In the genomic region with DNA sequence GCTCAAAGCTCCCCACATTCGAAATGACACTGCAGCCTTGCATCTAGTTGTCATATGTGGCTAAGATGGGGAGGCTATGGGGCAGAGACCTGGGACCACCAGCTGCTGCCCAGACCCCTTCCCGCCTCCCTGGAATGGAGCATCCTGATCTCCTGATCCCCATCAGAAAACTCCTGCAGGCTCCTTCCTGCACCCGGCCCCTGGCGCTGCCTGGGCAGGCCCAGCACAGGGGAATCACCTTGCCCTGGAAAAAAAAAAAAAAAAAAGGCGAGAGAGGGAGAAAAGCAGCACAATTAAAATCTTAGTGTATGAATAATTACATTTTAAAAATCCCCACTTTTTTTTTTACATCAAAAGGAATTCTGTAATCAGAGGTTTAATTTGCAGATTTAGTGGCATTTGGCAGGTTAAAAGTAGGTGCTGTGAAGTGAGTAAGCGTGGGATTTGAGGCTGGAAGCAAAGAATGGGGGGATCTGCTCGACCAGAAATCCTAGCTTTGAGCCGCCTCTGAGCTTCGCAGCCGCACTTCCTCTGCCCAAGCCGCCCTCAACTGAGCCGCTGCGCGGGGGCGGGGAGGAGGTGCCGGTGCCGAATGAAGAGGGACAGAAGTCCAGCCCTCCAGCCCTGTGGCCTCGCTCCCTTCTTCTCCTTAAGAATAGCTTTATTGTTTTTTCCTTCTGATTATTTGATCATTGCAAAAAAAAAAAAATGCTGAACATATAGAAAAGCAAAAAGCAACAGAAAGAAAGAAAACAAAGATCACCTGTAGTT, we compare ENCODE assay signal across 1 cellular context.
TF ChIP-seq lines count a peak whose summit lies in the region.

No MANE protein-coding gene starts in this region.

TF ChIP-seq in HepG2, 621 proteins besides CTCF, POLR2A, EP300 and RAD21 (continued from another document):
- TF ChIP-seq, protein P1, sequence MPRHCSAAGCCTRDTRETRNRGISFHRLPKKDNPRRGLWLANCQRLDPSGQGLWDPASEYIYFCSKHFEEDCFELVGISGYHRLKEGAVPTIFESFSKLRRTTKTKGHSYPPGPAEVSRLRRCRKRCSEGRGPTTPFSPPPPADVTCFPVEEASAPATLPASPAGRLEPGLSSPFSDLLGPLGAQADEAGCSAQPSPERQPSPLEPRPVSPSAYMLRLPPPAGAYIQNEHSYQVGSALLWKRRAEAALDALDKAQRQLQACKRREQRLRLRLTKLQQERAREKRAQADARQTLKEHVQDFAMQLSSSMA (CRISPR knock-in tag; IDR thresholded peaks at IDR 0.05): no peak
- TF ChIP-seq CREB1 (IDR thresholded peaks at IDR 0.05) (no peak), CREB1 (CRISPR knock-in tag; IDR thresholded peaks at IDR 0.05) (0 out of 2 replicates have a peak, but pooled peaks have one; percentile 18), BORCS8-MEF2B (CRISPR knock-in tag; IDR thresholded peaks at IDR 0.05) (peak; percentile 54; the same call in 1 of the 2 replicates), MYNN (CRISPR knock-in tag; IDR thresholded peaks at IDR 0.05; ENCODE audit: low read depth) (0 out of 2 replicates have a peak, but pooled peaks have one; percentile 43), PCBP1 (IDR thresholded peaks at IDR 0.05; ENCODE audit: borderline replicate concordance, low read depth, low read length) (no peak), SETDB1 (CRISPR knock-in tag; IDR thresholded peaks at IDR 0.05; ENCODE audit: borderline replicate concordance) (no peak), TCF7 (IDR thresholded peaks at IDR 0.05; ENCODE audit: low read depth) (peak; percentile 41), ZMYM4 (CRISPR knock-in tag; IDR thresholded peaks at IDR 0.05) (peak; percentile 36; the same call in 1 of the 2 replicates), ZNF614 (CRISPR knock-in tag; IDR thresholded peaks at IDR 0.05; ENCODE audit: borderline replicate concordance) (no peak), ZBTB7B (CRISPR knock-in tag; IDR thresholded peaks at IDR 0.05) (0 out of 2 replicates have a peak, but pooled peaks have one; percentile 67), SMAD9 (CRISPR knock-in tag; IDR thresholded peaks at IDR 0.05) (no peak), ZNF292 (CRISPR knock-in tag; IDR thresholded peaks at IDR 0.05; ENCODE audit: borderline replicate concordance, low read depth) (peak; percentile 93), POLR2G (IDR thresholded peaks at IDR 0.05; ENCODE audit: low read depth, low read length) (peak; percentile 81), ZNF543 (CRISPR knock-in tag; IDR thresholded peaks at IDR 0.05) (no peak), FOXC1 (CRISPR knock-in tag; IDR thresholded peaks at IDR 0.05; ENCODE audit: borderline replicate concordance) (no peak), RAD51 (IDR thresholded peaks at IDR 0.05; ENCODE audit: borderline replicate concordance) (no peak), ASH2L (IDR thresholded peaks at IDR 0.05; ENCODE audit: insufficient read length, low read depth, low read length) (peak; percentile 46), ZSCAN22 (CRISPR knock-in tag; IDR thresholded peaks at IDR 0.05) (no peak), XRCC5 (optimal IDR thresholded peaks at IDR 0.05; ENCODE audit: low read length) (peak; percentile 86), SOX13 (IDR thresholded peaks at IDR 0.05) (no peak), SOX13 (CRISPR knock-in tag; conservative IDR thresholded peaks at IDR 0.05 in 1 of 2, IDR thresholded peaks at IDR 0.05 in 1 of 2) (peak in 1 of 2 experiments; percentile 65; a peak in 2 of 4 replicates), HNF4A (CRISPR knock-in tag; IDR thresholded peaks at IDR 0.05) (peak; percentile 31; the same call in 1 of the 2 replicates), TARDBP (CRISPR knock-in tag; IDR thresholded peaks at IDR 0.05) (0 out of 2 replicates have a peak, but pooled peaks have one; percentile 22), POLR2AphosphoS5 (IDR thresholded peaks at IDR 0.05; ENCODE audit: low read depth, low read length) (peak; percentile 39; the same call in 1 of the 2 replicates), LCORL (IDR thresholded peaks at IDR 0.05) (no peak), LCORL (CRISPR knock-in tag; IDR thresholded peaks at IDR 0.05) (0 out of 2 replicates have a peak, but pooled peaks have one; percentile 23), ELF1 (CRISPR knock-in tag; IDR thresholded peaks at IDR 0.05) (0 out of 2 replicates have a peak, but pooled peaks have one; percentile 11), ELF3 (CRISPR knock-in tag; IDR thresholded peaks at IDR 0.05) (peak; percentile 42; the same call in 1 of the 2 replicates), SIN3A (IDR thresholded peaks at IDR 0.05; ENCODE audit: borderline replicate concordance, low read depth, low read length) (no peak), NR3C1 (CRISPR knock-in tag; IDR thresholded peaks at IDR 0.05) (no peak), SP5 (CRISPR knock-in tag; IDR thresholded peaks at IDR 0.05; ENCODE audit: borderline replicate concordance, low read depth) (peak; percentile 56; the same call in 1 of the 2 replicates), ETV5 (CRISPR knock-in tag; IDR thresholded peaks at IDR 0.05; ENCODE audit: borderline replicate concordance) (peak; percentile 34; the same call in 1 of the 2 replicates)
- TF ChIP-seq, protein P2, sequence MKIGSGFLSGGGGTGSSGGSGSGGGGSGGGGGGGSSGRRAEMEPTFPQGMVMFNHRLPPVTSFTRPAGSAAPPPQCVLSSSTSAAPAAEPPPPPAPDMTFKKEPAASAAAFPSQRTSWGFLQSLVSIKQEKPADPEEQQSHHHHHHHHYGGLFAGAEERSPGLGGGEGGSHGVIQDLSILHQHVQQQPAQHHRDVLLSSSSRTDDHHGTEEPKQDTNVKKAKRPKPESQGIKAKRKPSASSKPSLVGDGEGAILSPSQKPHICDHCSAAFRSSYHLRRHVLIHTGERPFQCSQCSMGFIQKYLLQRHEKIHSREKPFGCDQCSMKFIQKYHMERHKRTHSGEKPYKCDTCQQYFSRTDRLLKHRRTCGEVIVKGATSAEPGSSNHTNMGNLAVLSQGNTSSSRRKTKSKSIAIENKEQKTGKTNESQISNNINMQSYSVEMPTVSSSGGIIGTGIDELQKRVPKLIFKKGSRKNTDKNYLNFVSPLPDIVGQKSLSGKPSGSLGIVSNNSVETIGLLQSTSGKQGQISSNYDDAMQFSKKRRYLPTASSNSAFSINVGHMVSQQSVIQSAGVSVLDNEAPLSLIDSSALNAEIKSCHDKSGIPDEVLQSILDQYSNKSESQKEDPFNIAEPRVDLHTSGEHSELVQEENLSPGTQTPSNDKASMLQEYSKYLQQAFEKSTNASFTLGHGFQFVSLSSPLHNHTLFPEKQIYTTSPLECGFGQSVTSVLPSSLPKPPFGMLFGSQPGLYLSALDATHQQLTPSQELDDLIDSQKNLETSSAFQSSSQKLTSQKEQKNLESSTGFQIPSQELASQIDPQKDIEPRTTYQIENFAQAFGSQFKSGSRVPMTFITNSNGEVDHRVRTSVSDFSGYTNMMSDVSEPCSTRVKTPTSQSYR (CRISPR knock-in tag; IDR thresholded peaks at IDR 0.05; ENCODE audit: borderline replicate concordance): peak; percentile 75; the same call in 1 of the 2 replicates
- TF ChIP-seq, protein P3, sequence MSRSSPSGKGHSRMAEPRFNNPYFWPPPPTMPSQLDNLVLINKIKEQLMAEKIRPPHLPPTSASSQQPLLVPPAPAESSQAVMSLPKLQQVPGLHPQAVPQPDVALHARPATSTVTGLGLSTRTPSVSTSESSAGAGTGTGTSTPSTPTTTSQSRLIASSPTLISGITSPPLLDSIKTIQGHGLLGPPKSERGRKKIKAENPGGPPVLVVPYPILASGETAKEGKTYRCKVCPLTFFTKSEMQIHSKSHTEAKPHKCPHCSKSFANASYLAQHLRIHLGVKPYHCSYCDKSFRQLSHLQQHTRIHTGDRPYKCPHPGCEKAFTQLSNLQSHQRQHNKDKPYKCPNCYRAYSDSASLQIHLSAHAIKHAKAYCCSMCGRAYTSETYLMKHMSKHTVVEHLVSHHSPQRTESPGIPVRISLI (CRISPR knock-in tag; IDR thresholded peaks at IDR 0.05; ENCODE audit: borderline replicate concordance): 0 out of 2 replicates have a peak, but pooled peaks have one; percentile 63
- TF ChIP-seq, protein P4, sequence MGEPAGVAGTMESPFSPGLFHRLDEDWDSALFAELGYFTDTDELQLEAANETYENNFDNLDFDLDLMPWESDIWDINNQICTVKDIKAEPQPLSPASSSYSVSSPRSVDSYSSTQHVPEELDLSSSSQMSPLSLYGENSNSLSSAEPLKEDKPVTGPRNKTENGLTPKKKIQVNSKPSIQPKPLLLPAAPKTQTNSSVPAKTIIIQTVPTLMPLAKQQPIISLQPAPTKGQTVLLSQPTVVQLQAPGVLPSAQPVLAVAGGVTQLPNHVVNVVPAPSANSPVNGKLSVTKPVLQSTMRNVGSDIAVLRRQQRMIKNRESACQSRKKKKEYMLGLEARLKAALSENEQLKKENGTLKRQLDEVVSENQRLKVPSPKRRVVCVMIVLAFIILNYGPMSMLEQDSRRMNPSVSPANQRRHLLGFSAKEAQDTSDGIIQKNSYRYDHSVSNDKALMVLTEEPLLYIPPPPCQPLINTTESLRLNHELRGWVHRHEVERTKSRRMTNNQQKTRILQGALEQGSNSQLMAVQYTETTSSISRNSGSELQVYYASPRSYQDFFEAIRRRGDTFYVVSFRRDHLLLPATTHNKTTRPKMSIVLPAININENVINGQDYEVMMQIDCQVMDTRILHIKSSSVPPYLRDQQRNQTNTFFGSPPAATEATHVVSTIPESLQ (CRISPR knock-in tag; conservative IDR thresholded peaks at IDR 0.05): 0 out of 2 replicates have a peak, but pooled peaks have one; percentile 23
- TF ChIP-seq, protein P5, sequence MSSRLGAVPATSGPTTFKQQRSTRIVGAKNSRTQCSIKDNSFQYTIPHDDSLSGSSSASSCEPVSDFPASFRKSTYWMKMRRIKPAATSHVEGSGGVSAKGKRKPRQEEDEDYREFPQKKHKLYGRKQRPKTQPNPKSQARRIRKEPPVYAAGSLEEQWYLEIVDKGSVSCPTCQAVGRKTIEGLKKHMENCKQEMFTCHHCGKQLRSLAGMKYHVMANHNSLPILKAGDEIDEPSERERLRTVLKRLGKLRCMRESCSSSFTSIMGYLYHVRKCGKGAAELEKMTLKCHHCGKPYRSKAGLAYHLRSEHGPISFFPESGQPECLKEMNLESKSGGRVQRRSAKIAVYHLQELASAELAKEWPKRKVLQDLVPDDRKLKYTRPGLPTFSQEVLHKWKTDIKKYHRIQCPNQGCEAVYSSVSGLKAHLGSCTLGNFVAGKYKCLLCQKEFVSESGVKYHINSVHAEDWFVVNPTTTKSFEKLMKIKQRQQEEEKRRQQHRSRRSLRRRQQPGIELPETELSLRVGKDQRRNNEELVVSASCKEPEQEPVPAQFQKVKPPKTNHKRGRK (CRISPR knock-in tag; IDR thresholded peaks at IDR 0.05): 0 out of 2 replicates have a peak, but pooled peaks have one; percentile 14
- TF ChIP-seq, protein P6, sequence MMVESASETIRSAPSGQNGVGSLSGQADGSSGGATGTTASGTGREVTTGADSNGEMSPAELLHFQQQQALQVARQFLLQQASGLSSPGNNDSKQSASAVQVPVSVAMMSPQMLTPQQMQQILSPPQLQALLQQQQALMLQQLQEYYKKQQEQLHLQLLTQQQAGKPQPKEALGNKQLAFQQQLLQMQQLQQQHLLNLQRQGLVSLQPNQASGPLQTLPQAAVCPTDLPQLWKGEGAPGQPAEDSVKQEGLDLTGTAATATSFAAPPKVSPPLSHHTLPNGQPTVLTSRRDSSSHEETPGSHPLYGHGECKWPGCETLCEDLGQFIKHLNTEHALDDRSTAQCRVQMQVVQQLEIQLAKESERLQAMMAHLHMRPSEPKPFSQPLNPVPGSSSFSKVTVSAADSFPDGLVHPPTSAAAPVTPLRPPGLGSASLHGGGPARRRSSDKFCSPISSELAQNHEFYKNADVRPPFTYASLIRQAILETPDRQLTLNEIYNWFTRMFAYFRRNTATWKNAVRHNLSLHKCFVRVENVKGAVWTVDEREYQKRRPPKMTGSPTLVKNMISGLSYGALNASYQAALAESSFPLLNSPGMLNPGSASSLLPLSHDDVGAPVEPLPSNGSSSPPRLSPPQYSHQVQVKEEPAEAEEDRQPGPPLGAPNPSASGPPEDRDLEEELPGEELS (CRISPR knock-in tag; IDR thresholded peaks at IDR 0.05): peak; percentile 49; the same call in 1 of the 2 replicates
